Comparison of ENCODE assay signal across 8 cellular contexts in genomic region chr22:38315801-38316339, GRCh38. TPM values are rescaled to one million over a fixed set of nuclear protein-coding genes. Genes with fewer than 3 reads are reported as not detected.
DNase-seq lines count a peak whose midpoint lies in the region; ATAC-seq and TF ChIP-seq lines count a peak whose summit lies in the region.

No MANE protein-coding gene starts in this region.

- intact Hi-C loops in CD14-positive monocyte (cut with micrococcal nuclease), result loop anchor here in 1 of 2 donors (5.0 kb wide), 1 partner anchor 36 kb away; no protein-coding TSS in a partner anchor
- intact Hi-C loops in right lobe of liver (cut with DNase I), result no loop called here
- intact Hi-C loops in upper lobe of right lung (cut with DNase I), result no loop called here

- peak overlapping the region; percentile 87 to 89 for H3K4me3 Mint-ChIP-seq in CD14-positive monocyte

- H3K27ac Mint-ChIP-seq in CD14-positive monocyte, result peak overlapping the region; percentile 44 to 88 (median 70)

- peaks cover 45% of the 10 kb centered on the region for H3K4me1 ChIP-seq in HUES48 (ENCODE audit: control insufficient read depth, insufficient read depth, low read length)
- peaks cover 0 to 10% (median 4%) of the 10 kb centered on the region in 4 donors for H3K4me1 ChIP-seq in right lobe of liver
- peaks cover 40% of the 10 kb centered on the region for H3K4me1 ChIP-seq in upper lobe of right lung

- H3K27ac ChIP-seq in HUES48 (ENCODE audit: low read depth, low read length) (peak overlapping the region; percentile 96), right lobe of liver (peak overlapping the region; percentile 86 to 95 (median 89)), upper lobe of right lung (peak overlapping the region; percentile 97)

- H3K4me1 Mint-ChIP-seq in CD14-positive monocyte, result peaks cover 63% of the 10 kb centered on the region

- 11% methylated on average over 13 of the region's 13 CpGs for WGBS in right lobe of liver (ENCODE audit: insufficient coverage, low coverage, low lambda C conversion rate, missing lambda C conversion rate)

- H3K36me3 ChIP-seq in HUES48 (ENCODE audit: control insufficient read depth, insufficient read depth, low read length) (peaks cover 34% of the 10 kb centered on the region), right lobe of liver (no peaks in the 10 kb centered on the region), upper lobe of right lung (peaks cover 13% of the 10 kb centered on the region)

- H3K27me3 ChIP-seq in HUES48 (ENCODE audit: control insufficient read depth, insufficient read depth, low read length) (no peaks in the 10 kb centered on the region), right lobe of liver (no peaks in the 10 kb centered on the region), upper lobe of right lung (no peaks in the 10 kb centered on the region)

- in situ Hi-C loops in astrocyte of the cerebellum (cut with HindIII; ENCODE audit: low sequenced_read_pairs), result no loop called here

- peak overlapping the region; percentile 85 for H3K9ac ChIP-seq in HUES48 (ENCODE audit: low read depth, low read length)

- TF ChIP-seq POLR2A in right lobe of liver (IDR thresholded peaks at IDR 0.05), result no peak

- no peak for DNase-seq in CD14-positive monocyte (ENCODE audit: low spot score)
- no peak for DNase-seq in astrocyte of the cerebellum (ENCODE audit: low read depth)
- no peak for DNase-seq in right lobe of liver
- no peak for DNase-seq in upper lobe of right lung
- no peak for DNase-seq in UCSD-AML1 (lab: John Stamatoyannopoulos, UW; ENCODE audit: unreplicated experiment)
- DNase-seq in NCI-H1048 (lab: John Stamatoyannopoulos, UW), result no peak

- H3K4me3 ChIP-seq in HUES48 (ENCODE audit: low read depth, low read length), result peak overlapping the region; percentile 92
- peak overlapping the region; percentile 63 for H3K4me3 ChIP-seq in astrocyte of the cerebellum (ENCODE audit: low read depth, low read length)
- H3K4me3 ChIP-seq in right lobe of liver, result peak overlapping the region; percentile 57 to 70 (median 66)
- H3K4me3 ChIP-seq in upper lobe of right lung, result peak overlapping the region; percentile 79

- no peak for ATAC-seq in right lobe of liver
- no peak for ATAC-seq in upper lobe of right lung
- ATAC-seq in HG03045 (IDR thresholded peaks at IDR 0.05; ENCODE audit: unreplicated experiment), result no peak

- H3K36me3 Mint-ChIP-seq in CD14-positive monocyte, result peaks cover 19 to 22% of the 10 kb centered on the region in 2 donors

- peaks cover 0 to 2% (median 0%) of the 10 kb centered on the region in 7 donors for H3K9me3 Mint-ChIP-seq in CD14-positive monocyte

- H3K9me3 ChIP-seq in HUES48 (ENCODE audit: control insufficient read depth, insufficient read depth, low read length), result no peaks in the 10 kb centered on the region
- no peaks in the 10 kb centered on the region for H3K9me3 ChIP-seq in right lobe of liver
- no peaks in the 10 kb centered on the region for H3K9me3 ChIP-seq in upper lobe of right lung

- no peak for TF ChIP-seq CTCF in CD14-positive monocyte (IDR thresholded peaks at IDR 0.05)
- no peak for TF ChIP-seq CTCF in astrocyte of the cerebellum (IDR thresholded peaks at IDR 0.05; ENCODE audit: low read depth, low read length, missing control alignments)
- TF ChIP-seq CTCF in right lobe of liver (IDR thresholded peaks at IDR 0.05), result no peak
- no peak for TF ChIP-seq CTCF in upper lobe of right lung (IDR thresholded peaks at IDR 0.05)

- peaks cover 12 to 20% (median 18%) of the 10 kb centered on the region in 3 donors for H3K27me3 Mint-ChIP-seq in CD14-positive monocyte (ENCODE audit: low read depth in 3 of 3)

RNA-seq across cellular contexts. Expression of gene CSNK1E, which starts 1.4 kb away (rescaled TPM):
- polyA plus RNA-seq in CD14-positive monocyte, result 1 to 10 TPM; 1.9 to 3.1 TPM
- 10 to 100 TPM; 19.9 to 41.8 (median 27.4) TPM for total RNA-seq in right lobe of liver
- 115 TPM for total RNA-seq in upper lobe of right lung

RNA-seq across cellular contexts. Expression of gene TMEM184B, which starts 43.1 kb away (rescaled TPM):
- 10 to 100 TPM in 1 of 2 donors, 1 to 10 TPM in 1; 7.4 to 10.6 TPM for polyA plus RNA-seq in CD14-positive monocyte
- total RNA-seq in right lobe of liver (10 to 100 TPM in 5 of 6 experiments, 1 to 10 TPM in 1; 7.9 to 42.6 (median 16.9) TPM), upper lobe of right lung (79.2 TPM)
